In the genomic region with DNA sequence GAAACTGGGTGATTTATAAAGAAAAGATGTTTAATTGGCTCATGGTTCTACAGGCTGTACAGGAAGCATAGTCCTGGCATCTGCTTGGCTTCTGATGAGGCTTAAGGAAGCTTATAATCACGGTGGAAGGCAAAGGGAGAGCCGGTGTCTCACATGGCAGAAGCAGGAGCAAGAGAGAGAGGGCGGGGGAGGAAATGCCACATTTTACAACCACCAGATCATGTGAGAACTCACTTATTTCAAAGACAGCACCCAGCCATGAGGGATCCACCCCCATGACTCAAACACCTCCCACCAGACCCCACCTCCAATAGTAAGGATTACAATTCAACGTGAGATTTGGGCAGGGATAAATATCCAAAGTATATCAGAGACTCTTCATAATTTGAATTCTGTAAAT, we compare ENCODE assay signal across 25 cellular contexts.
DNase-seq lines count a peak whose midpoint lies in the region; ATAC-seq lines count a peak whose summit lies in the region.
"Had no signal": no experiment of that assay in that cellular context is flagged by ENCODE, and none has a peak within 500 bp of the region (broad histone marks: within the 10 kb centered on the region; RNA-seq: fewer than 3 reads in every experiment).

No MANE protein-coding gene starts in this region.

- H2AFZ ChIP-seq in mesenchymal stem cell (ENCODE audit: low read depth, low read length), result no peak overlapping the region

- no peak overlapping the region for H3K27ac ChIP-seq in iPS DF 6.9 (ENCODE audit: low read length)
- H3K27ac ChIP-seq in mesenchymal stem cell (ENCODE audit: low read length, poor library complexity, severe bottlenecking), result no peak overlapping the region
- H3K27ac ChIP-seq: BLaER1 treated with 17β-estradiol and CSF1 and Interleukin-3, amounts not matched to agents 10 nM and 100 nM; epithelial cell of prostate; sigmoid colon; SJCRH30; tibial artery; WERI-Rb-1 had no signal

- H3K14ac ChIP-seq in mesenchymal stem cell (ENCODE audit: low read length in 2 of 2), result no peak overlapping the region

- no peak overlapping the region for H2BK120ac ChIP-seq in mesenchymal stem cell (ENCODE audit: low read depth, low read length)

- H3K4me2 ChIP-seq in mesenchymal stem cell (ENCODE audit: low read length, poor library complexity, severe bottlenecking), result no peak overlapping the region
- H3K4me2 ChIP-seq: BLaER1 treated with 17β-estradiol and CSF1 and Interleukin-3, amounts not matched to agents 10 nM and 100 nM had no signal

- no peak overlapping the region for H2BK5ac ChIP-seq in mesenchymal stem cell (ENCODE audit: low read depth, low read length, poor library complexity, severe bottlenecking)

- H3K23ac ChIP-seq in mesenchymal stem cell (ENCODE audit: low read length in 2 of 2), result no peak overlapping the region

- H2BK12ac ChIP-seq in mesenchymal stem cell (ENCODE audit: low read length in 2 of 2), result no peak overlapping the region

- ATAC-seq in HG03280 (IDR thresholded peaks at IDR 0.05; ENCODE audit: unreplicated experiment), result no peak
- ATAC-seq: T-cell had no signal

- H3K4ac ChIP-seq in mesenchymal stem cell (ENCODE audit: low read depth in 1 of 2, low read length in 2 of 2), result no peak overlapping the region

- H2BK15ac ChIP-seq in mesenchymal stem cell (ENCODE audit: low read depth, poor library complexity, severe bottlenecking), result no peak overlapping the region

- H4K91ac ChIP-seq in mesenchymal stem cell (ENCODE audit: low read length), result no peak overlapping the region

- H3K4me3 ChIP-seq in iPS DF 6.9 (ENCODE audit: low read length), result no peak overlapping the region
- H3K4me3 ChIP-seq in mesenchymal stem cell (ENCODE audit: insufficient read depth in 1 of 2, low read depth in 1 of 2, low read length in 2 of 2), result no peak overlapping the region
- H3K4me3 ChIP-seq: BLaER1 treated with 17β-estradiol and CSF1 and Interleukin-3, amounts not matched to agents 10 nM and 100 nM; sigmoid colon; SJCRH30; tibial artery had no signal

- peaks cover 14% of the 10 kb centered on the region; the same call in 1 of the 2 replicates for H3K4me1 ChIP-seq in ES-I3 (ENCODE audit: insufficient read depth, low read length)
- no peaks in the 10 kb centered on the region for H3K4me1 ChIP-seq in iPS DF 6.9 (ENCODE audit: control insufficient read depth, insufficient read depth, low read length)
- no peaks in the 10 kb centered on the region for H3K4me1 ChIP-seq in mesenchymal stem cell (ENCODE audit: control insufficient read depth, insufficient read depth, low read depth, low read length)
- H3K4me1 ChIP-seq: BLaER1 treated with 17β-estradiol and CSF1 and Interleukin-3, amounts not matched to agents 10 nM and 100 nM; Caco-2; sigmoid colon; SJCRH30; tibial artery had no signal

- no peak overlapping the region for H3K18ac ChIP-seq in mesenchymal stem cell (ENCODE audit: low read depth in 1 of 2, low read length in 2 of 2)

- no peak overlapping the region for H4K8ac ChIP-seq in mesenchymal stem cell (ENCODE audit: low read length)

- H3K9me3 ChIP-seq in ES-I3 (ENCODE audit: control insufficient read depth, insufficient read depth, low read length) (no peaks in the 10 kb centered on the region), iPS DF 6.9 (ENCODE audit: control insufficient read depth, insufficient read depth, low read length) (no peaks in the 10 kb centered on the region), mesenchymal stem cell (ENCODE audit: control insufficient read depth, low read length) (no peaks in the 10 kb centered on the region)
- H3K9me3 ChIP-seq: BLaER1 treated with 17β-estradiol and CSF1 and Interleukin-3, amounts not matched to agents 10 nM and 100 nM; Caco-2; sigmoid colon; SJCRH30; tibial artery had no signal

- no peak overlapping the region for H2AK5ac ChIP-seq in mesenchymal stem cell (ENCODE audit: low read length, severe bottlenecking)

- no peaks in the 10 kb centered on the region for H3K79me1 ChIP-seq in mesenchymal stem cell (replicated peaks; ENCODE audit: low read length, poor library complexity, severe bottlenecking)

- H3K9ac ChIP-seq in ES-I3 (ENCODE audit: low read depth, low read length) (peak overlapping the region; percentile 26; the same call in 1 of the 2 replicates), mesenchymal stem cell (ENCODE audit: low read length) (no peak overlapping the region)
- H3K9ac ChIP-seq: BLaER1 treated with 17β-estradiol and CSF1 and Interleukin-3, amounts not matched to agents 10 nM and 100 nM had no signal

- H3K36me3 ChIP-seq in ES-I3 (ENCODE audit: insufficient read depth, low read length) (no peaks in the 10 kb centered on the region), iPS DF 6.9 (ENCODE audit: control insufficient read depth, insufficient read depth, low read length) (no peaks in the 10 kb centered on the region), mesenchymal stem cell (ENCODE audit: control insufficient read depth in 1 of 2, insufficient read depth in 2 of 2, low read depth in 1 of 2, low read length in 2 of 2) (no peaks in the 10 kb centered on the region)
- H3K36me3 ChIP-seq: BLaER1 treated with 17β-estradiol and CSF1 and Interleukin-3, amounts not matched to agents 10 nM and 100 nM; sigmoid colon; SJCRH30; tibial artery; WERI-Rb-1 had no signal

- no CpG with 5 or more reads among the region's 4 CpGs for WGBS in iPS DF 6.9 (ENCODE audit: insufficient coverage, insufficient read length)
- 40% methylated on average over 2 of the region's 4 CpGs for WGBS in mesenchymal stem cell

- H3K27me3 ChIP-seq in iPS DF 6.9 (ENCODE audit: control insufficient read depth, insufficient read depth, low read length) (no peaks in the 10 kb centered on the region), mesenchymal stem cell (ENCODE audit: control insufficient read depth in 1 of 2, insufficient read depth in 1 of 2, low read length in 2 of 2) (no peaks in the 10 kb centered on the region)
- H3K27me3 ChIP-seq: BLaER1 treated with 17β-estradiol and CSF1 and Interleukin-3, amounts not matched to agents 10 nM and 100 nM; sigmoid colon; SJCRH30 had no signal

- peak; percentile 87 for DNase-seq in RPMI8226
- peak; percentile 13 for DNase-seq in iPS DF 6.9 (ENCODE audit: low read depth, low spot score)
- DNase-seq in renal cortical epithelial cell (ENCODE audit: low read depth), result peak; percentile 7
- no peak for DNase-seq in mesenchymal stem cell
- DNase-seq in DMS53 (lab: John Stamatoyannopoulos, UW), result no peak
- DNase-seq: activated CD4-positive, alpha-beta T cell treated with anti-CD3 and anti-CD28 coated beads, Interleukin-2, amount 10 ng/mL, durations not matched to agents 24 days and 14 days; activated effector memory CD4-positive, alpha-beta T cell treated with Interleukin-2 at 50 U/mL for 16 hours; activated T-cell treated with anti-CD3 and anti-CD28 coated beads, Interleukin-2, amount 50 U/mL, for 1 hour; aorta; Caco-2; effector CD4-positive, alpha-beta T cell; midbrain; naive B cell; NCI-H2029; sigmoid colon; SJCRH30; stimulated activated CD4-positive, alpha-beta T cell treated with anti-CD3 and anti-CD28 coated beads, Interleukin-12 subunit alpha, Interleukin-12 subunit beta, amount 100 ng/mL, for 4 hours; stimulated activated CD4-positive, alpha-beta T cell treated with anti-CD3 and anti-CD28 coated beads, Interleukin-4, amount 100 ng/mL, for 24 hours; T-cell; tibial artery; WERI-Rb-1 had no signal

Comparison
In these comparisons a context has a peak if more than half of its experiments do, and no peak if none do; other contexts are left out.
1. DNase-seq: peak in RPMI8226 (single experiment), iPS DF 6.9 (single experiment) and renal cortical epithelial cell (single experiment); none in mesenchymal stem cell (single experiment) and DMS53 (single experiment).